ENCODE assay signal across 1 cellular context in genomic region chr11:67345247-67345948, GRCh38.
TF ChIP-seq lines count a peak whose summit lies in the region.

No MANE protein-coding gene starts in this region.

TF ChIP-seq in HCT116, 20 proteins besides CTCF, POLR2A, EP300 and RAD21:
- TF ChIP-seq JUND (IDR thresholded peaks at IDR 0.05) (no peak), CBX3 (IDR thresholded peaks at IDR 0.05; ENCODE audit: low read depth) (no peak), ZBTB33 (IDR thresholded peaks at IDR 0.05; ENCODE audit: extremely low read depth, insufficient replicate concordance, low read length) (no peak), EGR1 (IDR thresholded peaks at IDR 0.05; ENCODE audit: low read depth) (no peak), POLR2AphosphoS5 (IDR thresholded peaks at IDR 0.05; ENCODE audit: low read depth, low read length) (no peak), ZFX (IDR thresholded peaks at IDR 0.05) (peak; percentile 25)
